7 cellular contexts compared by ENCODE assay signal in the genomic region with DNA sequence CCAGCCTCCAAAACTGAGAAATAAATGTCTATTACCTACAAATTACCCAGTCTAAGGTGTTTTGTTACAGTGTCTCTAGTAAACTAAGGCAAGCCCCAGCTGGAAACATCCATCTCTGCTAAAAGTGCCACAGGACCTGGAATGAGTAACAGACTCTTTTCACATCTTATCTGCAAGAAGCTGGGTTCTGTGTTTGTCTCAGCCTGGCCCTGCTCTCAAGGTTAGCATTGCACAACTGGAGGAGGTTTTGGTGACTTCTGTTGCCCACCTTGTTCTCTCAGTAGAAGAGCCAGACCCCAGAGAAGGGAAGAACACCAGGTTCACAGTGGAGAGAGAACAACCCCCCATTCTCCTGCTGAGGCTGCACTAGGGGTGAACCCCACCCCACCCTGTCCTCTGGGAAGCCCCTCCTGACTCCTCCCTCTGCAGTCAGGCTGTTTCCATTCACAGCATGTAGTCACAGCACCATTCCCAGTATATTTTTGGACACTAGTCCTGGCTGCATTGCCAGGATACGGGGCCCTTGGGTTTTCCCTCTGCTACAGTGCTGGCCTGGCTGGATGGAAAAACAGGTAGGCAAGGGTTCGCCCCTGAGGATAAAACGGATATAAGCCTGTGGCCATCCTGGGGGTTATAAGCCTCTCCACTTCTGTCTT.
DNase-seq lines count a peak whose midpoint lies in the region; ATAC-seq and TF ChIP-seq lines count a peak whose summit lies in the region.
"Not testable (repeated sequence)": the region's sequence is repeated elsewhere in the genome, so short reads cannot be mapped to it uniquely, and the experiment has no call there.

No MANE protein-coding gene starts in this region.

- DNase-seq in activated CD4-positive, alpha-beta T cell treated with anti-CD3 and anti-CD28 coated beads for 36 hours; activated naive CD8-positive, alpha-beta T cell treated with anti-CD3 and anti-CD28 coated beads, Interleukin-2, amount 50 U/mL, for 24 hours; heart right ventricle; stimulated activated naive CD8-positive, alpha-beta T cell treated with anti-CD3 and anti-CD28 coated beads, Interleukin-15, amount 100 ng/mL, for 72 hours: not testable (repeated sequence)
- DNase-seq in islet precursor cell, result peak; percentile 17

- H3K4me1 Mint-ChIP-seq in activated CD4-positive, alpha-beta T cell treated with anti-CD3 and anti-CD28 coated beads for 36 hours; activated T-helper 17 cell treated with anti-CD3 and anti-CD28 coated beads, Interleukin-2, amount 50 U/mL, for 72 hours: not testable (repeated sequence)
- H3K4me1 Mint-ChIP-seq in activated naive CD8-positive, alpha-beta T cell treated with anti-CD3 and anti-CD28 coated beads, Interleukin-2, amount 50 U/mL, for 24 hours, result peaks cover 14% of the 10 kb centered on the region
- H3K4me1 Mint-ChIP-seq in stimulated activated naive CD8-positive, alpha-beta T cell treated with anti-CD3 and anti-CD28 coated beads, Interleukin-15, amount 100 ng/mL, for 72 hours, result peaks cover 12% of the 10 kb centered on the region

- ATAC-seq in activated CD4-positive, alpha-beta T cell treated with anti-CD3 and anti-CD28 coated beads for 36 hours, result peak; percentile 16
- ATAC-seq in activated T-helper 17 cell treated with anti-CD3 and anti-CD28 coated beads, Interleukin-2, amount 50 U/mL, for 72 hours (replicated peaks), result peak; percentile 5
- ATAC-seq in activated naive CD8-positive, alpha-beta T cell treated with anti-CD3 and anti-CD28 coated beads, Interleukin-2, amount 50 U/mL, for 24 hours, result peak; percentile 1
- ATAC-seq in esophagus mucosa, result peak; percentile 13
- peak; percentile 74 to 95 (median 88) for ATAC-seq in heart right ventricle
- ATAC-seq in stimulated activated naive CD8-positive, alpha-beta T cell treated with anti-CD3 and anti-CD28 coated beads, Interleukin-15, amount 100 ng/mL, for 72 hours, result peak; percentile 6

- WGBS in heart right ventricle, 2 donors, result 17 to 55% methylated on average over 3 of the region's 3 CpGs

- H3K27me3 ChIP-seq in heart right ventricle, result not testable (repeated sequence)

- H3K36me3 Mint-ChIP-seq in activated CD4-positive, alpha-beta T cell treated with anti-CD3 and anti-CD28 coated beads for 36 hours (ENCODE audit: low read depth); activated T-helper 17 cell treated with anti-CD3 and anti-CD28 coated beads, Interleukin-2, amount 50 U/mL, for 72 hours (ENCODE audit: low read depth); activated naive CD8-positive, alpha-beta T cell treated with anti-CD3 and anti-CD28 coated beads, Interleukin-2, amount 50 U/mL, for 24 hours (ENCODE audit: low read depth): not testable (repeated sequence)

- POLR2A ChIA-PET in activated CD4-positive, alpha-beta T cell treated with anti-CD3 and anti-CD28 coated beads for 36 hours (lab: Charles Lee), result not testable (repeated sequence)

- not testable (repeated sequence) for TF ChIP-seq CTCF in heart right ventricle (IDR thresholded peaks at IDR 0.05)

- H3K4me1 ChIP-seq in heart right ventricle, result not testable (repeated sequence)

- H3K27ac ChIP-seq in heart right ventricle, result not testable (repeated sequence)

- CTCF ChIA-PET in activated CD4-positive, alpha-beta T cell treated with anti-CD3 and anti-CD28 coated beads for 36 hours (lab: Charles Lee), result not testable (repeated sequence)

- intact Hi-C loops in activated CD4-positive, alpha-beta T cell treated with anti-CD3 and anti-CD28 coated beads for 36 hours (cut with DNase I, micrococcal nuclease); heart right ventricle (cut with DNase I): not testable (repeated sequence)

- H3K4me3 ChIP-seq in heart right ventricle, result not testable (repeated sequence)

- not testable (repeated sequence) for H3K9me3 ChIP-seq in heart right ventricle

- H3K27me3 Mint-ChIP-seq in activated CD4-positive, alpha-beta T cell treated with anti-CD3 and anti-CD28 coated beads for 36 hours; activated T-helper 17 cell treated with anti-CD3 and anti-CD28 coated beads, Interleukin-2, amount 50 U/mL, for 72 hours; activated naive CD8-positive, alpha-beta T cell treated with anti-CD3 and anti-CD28 coated beads, Interleukin-2, amount 50 U/mL, for 24 hours; stimulated activated naive CD8-positive, alpha-beta T cell treated with anti-CD3 and anti-CD28 coated beads, Interleukin-15, amount 100 ng/mL, for 72 hours: not testable (repeated sequence)

- not testable (repeated sequence) for H3K27ac Mint-ChIP-seq in activated CD4-positive, alpha-beta T cell treated with anti-CD3 and anti-CD28 coated beads for 36 hours; activated T-helper 17 cell treated with anti-CD3 and anti-CD28 coated beads, Interleukin-2, amount 50 U/mL, for 72 hours; activated naive CD8-positive, alpha-beta T cell treated with anti-CD3 and anti-CD28 coated beads, Interleukin-2, amount 50 U/mL, for 24 hours; stimulated activated naive CD8-positive, alpha-beta T cell treated with anti-CD3 and anti-CD28 coated beads, Interleukin-15, amount 100 ng/mL, for 72 hours

- H3K36me3 ChIP-seq in heart right ventricle, result not testable (repeated sequence)

- not testable (repeated sequence) for H3K4me3 Mint-ChIP-seq in activated CD4-positive, alpha-beta T cell treated with anti-CD3 and anti-CD28 coated beads for 36 hours; activated T-helper 17 cell treated with anti-CD3 and anti-CD28 coated beads, Interleukin-2, amount 50 U/mL, for 72 hours; activated naive CD8-positive, alpha-beta T cell treated with anti-CD3 and anti-CD28 coated beads, Interleukin-2, amount 50 U/mL, for 24 hours
- H3K4me3 Mint-ChIP-seq in stimulated activated naive CD8-positive, alpha-beta T cell treated with anti-CD3 and anti-CD28 coated beads, Interleukin-15, amount 100 ng/mL, for 72 hours, result peak overlapping the region in 1 of 2 donors; percentile 18

- not testable (repeated sequence) for H3K9me3 Mint-ChIP-seq in activated CD4-positive, alpha-beta T cell treated with anti-CD3 and anti-CD28 coated beads for 36 hours (ENCODE audit: low read depth); activated T-helper 17 cell treated with anti-CD3 and anti-CD28 coated beads, Interleukin-2, amount 50 U/mL, for 72 hours; activated naive CD8-positive, alpha-beta T cell treated with anti-CD3 and anti-CD28 coated beads, Interleukin-2, amount 50 U/mL, for 24 hours; stimulated activated naive CD8-positive, alpha-beta T cell treated with anti-CD3 and anti-CD28 coated beads, Interleukin-15, amount 100 ng/mL, for 72 hours

Comparison
In these comparisons a context has a peak if more than half of its experiments do, and no peak if none do; other contexts are left out.
1. ATAC-seq: peak in every context shown above with its lines; median percentile 88 in heart right ventricle; 16 in activated CD4-positive, alpha-beta T cell treated with anti-CD3 and anti-CD28 coated beads for 36 hours; 13 in esophagus mucosa; 6 in stimulated activated naive CD8-positive, alpha-beta T cell treated with anti-CD3 and anti-CD28 coated beads, Interleukin-15, amount 100 ng/mL, for 72 hours; 5 in activated T-helper 17 cell treated with anti-CD3 and anti-CD28 coated beads, Interleukin-2, amount 50 U/mL, for 72 hours; 1 in activated naive CD8-positive, alpha-beta T cell treated with anti-CD3 and anti-CD28 coated beads, Interleukin-2, amount 50 U/mL, for 24 hours.